Comparison of ENCODE assay signal across 8 cellular contexts in genomic region chr13:36819811-36820140, GRCh38. TPM values are rescaled to one million over a fixed set of nuclear protein-coding genes. Genes with fewer than 3 reads are reported as not detected.
DNase-seq lines count a peak whose midpoint lies in the region; ATAC-seq, FAIRE-seq and TF ChIP-seq lines count a peak whose summit lies in the region.

No MANE protein-coding gene starts in this region.

- H3K36me3 ChIP-seq in adrenal gland (replicated peaks in 1 of 2): no peaks in the 10 kb centered on the region
- no peaks in the 10 kb centered on the region for H3K36me3 ChIP-seq in keratinocyte (ENCODE audit: control insufficient read depth in 2 of 2, extremely low read depth in 1 of 2, insufficient read depth in 2 of 2, low read length in 2 of 2)

- TF ChIP-seq POLR2A in adrenal gland (IDR thresholded peaks at IDR 0.05): no peak

- H3K27ac ChIP-seq in adrenal gland (peak overlapping the region in 2 of 5 donors; percentile 27 to 67), keratinocyte (ENCODE audit: control insufficient read depth, insufficient read depth, low read length) (no peak overlapping the region)

- dilution Hi-C loops in keratinocyte (cut with MboI; ENCODE audit: extremely low pct_ligation_motif_present, low sequenced_read_pairs): no loop called here

- TF ChIP-seq CTCF in adrenal gland (IDR thresholded peaks at IDR 0.05): no peak
- no peak for TF ChIP-seq CTCF in keratinocyte (optimal IDR thresholded peaks at IDR 0.05 in 1 of 3, IDR thresholded peaks at IDR 0.05 in 1 of 3, conservative IDR thresholded peaks at IDR 0.05 in 1 of 3; ENCODE audit: extremely low read depth in 1 of 3, insufficient read depth in 2 of 3, low read length in 3 of 3)

- 1 to 2% (median 2%) methylated on average over 12 to 14 of the region's 14 CpGs for WGBS in adrenal gland, 4 donors

- H4K20me1 ChIP-seq in keratinocyte (ENCODE audit: control insufficient read depth, extremely low read depth, insufficient read depth, low read length): no peaks in the 10 kb centered on the region

- peaks cover 18% of the 10 kb centered on the region for H3K79me2 ChIP-seq in keratinocyte (ENCODE audit: control insufficient read depth, insufficient read depth, low read length)

- peak overlapping the region; percentile 97 for H3K4me2 ChIP-seq in keratinocyte (ENCODE audit: control insufficient read depth, extremely low read depth, insufficient read depth, low read depth, low read length)

- H3K9ac ChIP-seq in keratinocyte (ENCODE audit: control insufficient read depth, extremely low read depth, insufficient read depth, low read length): peak overlapping the region; percentile 71

- H3K27me3 ChIP-seq in adrenal gland (no peaks in the 10 kb centered on the region), keratinocyte (ENCODE audit: control insufficient read depth, extremely low read depth, insufficient read depth, low read length) (no peaks in the 10 kb centered on the region)

- intact Hi-C loops in adrenal gland (cut with DNase I): no loop called here

- H3K9me3 ChIP-seq in adrenal gland (replicated peaks in 1 of 3) (no peaks in the 10 kb centered on the region), keratinocyte (ENCODE audit: control insufficient read depth, low read depth, low read length) (no peaks in the 10 kb centered on the region)

- DNase-seq in activated CD8-positive, alpha-beta memory T cell treated with anti-CD3 and anti-CD28 coated beads, Interleukin-2, amount 50 U/mL, for 48 hours: peak; percentile 69
- DNase-seq in activated CD8-positive, alpha-beta memory T cell treated with anti-CD3 and anti-CD28 coated beads, Interleukin-2, amount 50 U/mL, for 4 hours: no peak
- DNase-seq in NCI-H69 (lab: John Stamatoyannopoulos, UW): peak; percentile 60
- DNase-seq in adrenal gland: peak in 4 of 7 donors; percentile 15 to 63 (median 26)
- DNase-seq in keratinocyte (ENCODE audit: low read depth, low spot score): no peak
- peak; percentile 41 to 43 for DNase-seq in stimulated activated CD4-positive, alpha-beta T cell treated with anti-CD3 and anti-CD28 coated beads, Interleukin-2, amount 100 ng/mL, for 24 hours

- H2AFZ ChIP-seq in keratinocyte (ENCODE audit: control insufficient read depth, low read length): peak overlapping the region; percentile 90

- no peak for FAIRE-seq in keratinocyte (lab: Jason Lieb, UNC)

- peak overlapping the region in 3 of 4 donors; percentile 70 to 84 (median 84) for H3K4me3 ChIP-seq in adrenal gland
- H3K4me3 ChIP-seq in keratinocyte (ENCODE audit: control insufficient read depth in 2 of 3, extremely low read depth in 1 of 3, insufficient read depth in 2 of 3, low read depth in 1 of 3, low read length in 3 of 3): peak overlapping the region; percentile 53 to 95 (median 69)

- H3K9me1 ChIP-seq in keratinocyte (ENCODE audit: control insufficient read depth, extremely low read depth, insufficient read depth, low read length): no peaks in the 10 kb centered on the region

- H3K4me1 ChIP-seq in adrenal gland (replicated peaks in 1 of 2) (peaks cover 12 to 17% of the 10 kb centered on the region in 2 donors), keratinocyte (ENCODE audit: control insufficient read depth, extremely low read depth, insufficient read depth, low read length) (peaks cover 18% of the 10 kb centered on the region)

- ATAC-seq in HG02852 (IDR thresholded peaks at IDR 0.05; ENCODE audit: unreplicated experiment) (peak; percentile 18), HG02840 (IDR thresholded peaks at IDR 0.05; ENCODE audit: low FRiP score, unreplicated experiment) (no peak)

RNA-seq across cellular contexts. Expression of gene RFXAP, which starts 0.8 kb away (rescaled TPM):
- 1 to 10 TPM; 1.1 to 4.9 (median 2.2) TPM for total RNA-seq in adrenal gland
- polyA plus RNA-seq in adrenal gland (1 to 10 TPM; 1.9 to 4.2 (median 2.0) TPM), keratinocyte (1.0 to 2.8 TPM (median 1.4 TPM) in 3 replicates)
- polyA plus RNA-seq in keratinocyte (2011; ENCODE audit: low read depth): 0.64 TPM
- 0.87 and 1.5 TPM in 2 replicates for polyA plus RNA-seq in keratinocyte (2011; cell fraction: cytosol; rRNA removed)
- 2.9 and 3.3 TPM in 2 replicates for polyA plus RNA-seq in keratinocyte (2011; cell fraction: nucleus; rRNA removed)
- 1.1 and 1.4 TPM in 2 replicates for polyA plus RNA-seq in keratinocyte (2012; ENCODE audit: low replicate concordance)
- 0.29 to 0.49 TPM (median 0.43 TPM) in 3 replicates for polyA minus RNA-seq in keratinocyte
- polyA minus RNA-seq in keratinocyte (2011; cell fraction: cytosol; rRNA and poly(A)+ RNA removed): 0.77 TPM
- polyA minus RNA-seq in keratinocyte (2011; cell fraction: nucleus; rRNA and poly(A)+ RNA removed): 0.21 and 0.54 TPM in 2 replicates

Comparison
In these comparisons a context has a peak if more than half of its experiments do, and no peak if none do; other contexts are left out.
1. DNase-seq: peak in activated CD8-positive, alpha-beta memory T cell treated with anti-CD3 and anti-CD28 coated beads, Interleukin-2, amount 50 U/mL, for 48 hours (single experiment), NCI-H69 (single experiment), adrenal gland (4 of 7) and stimulated activated CD4-positive, alpha-beta T cell treated with anti-CD3 and anti-CD28 coated beads, Interleukin-2, amount 100 ng/mL, for 24 hours (2 of 2); none in activated CD8-positive, alpha-beta memory T cell treated with anti-CD3 and anti-CD28 coated beads, Interleukin-2, amount 50 U/mL, for 4 hours (single experiment) and keratinocyte (single experiment).